Comparison of ENCODE assay signal across 22 cellular contexts in the genomic region with DNA sequence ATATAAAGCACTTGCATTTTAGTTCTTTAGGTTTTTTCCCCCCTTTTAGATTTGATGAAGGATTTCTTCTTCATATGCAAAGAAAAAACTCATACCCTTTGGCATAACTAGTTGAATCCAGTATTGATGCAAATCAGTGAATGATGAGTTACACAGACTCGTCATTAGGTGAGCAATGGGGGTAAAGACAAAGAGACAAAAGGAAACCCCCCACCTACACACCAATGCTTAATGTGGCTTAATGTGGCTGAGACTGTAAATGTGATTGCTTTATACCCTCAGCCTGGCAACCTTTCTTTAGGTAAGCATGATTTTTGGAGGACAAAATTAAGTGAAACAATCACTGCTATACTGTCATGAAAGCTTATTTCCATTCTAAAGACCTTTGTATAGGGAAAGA. TPM values are rescaled to one million over a fixed set of nuclear protein-coding genes. Genes with fewer than 3 reads are reported as not detected.
DNase-seq lines count a peak whose midpoint lies in the region; ATAC-seq and TF ChIP-seq lines count a peak whose summit lies in the region.
"Had no signal": no experiment of that assay in that cellular context is flagged by ENCODE, and none has a peak within 500 bp of the region (broad histone marks: within the 10 kb centered on the region; RNA-seq: fewer than 3 reads in every experiment).

No MANE protein-coding gene starts in this region.

- ATAC-seq in activated CD4-positive, alpha-beta T cell treated with anti-CD3 and anti-CD28 coated beads for 36 hours, result peak; percentile 78
- ATAC-seq in naive thymus-derived CD4-positive, alpha-beta T cell, result peak; percentile 82
- ATAC-seq in lower lobe of right lung, result no peak
- no peak for ATAC-seq in Right ventricle myocardium superior (ENCODE audit: poor library complexity)
- ATAC-seq: A549, body of pancreas, K562 had no signal

- POLR2A ChIA-PET in activated CD4-positive, alpha-beta T cell treated with anti-CD3 and anti-CD28 coated beads for 36 hours (lab: Charles Lee), result interaction anchor here (0.5 kb wide), 1 partner anchor 60 kb away, joined by 4 read pairs; no protein-coding TSS in a partner anchor
- POLR2A ChIA-PET in CD4-positive, alpha-beta memory T cell (lab: Charles Lee; ENCODE audit: partially characterized antibody), result interaction anchor here (0.9 to 3.5 kb wide), 6 partner anchors 10 to 60 kb away, joined by 3 to 15 read pairs (median 4); no protein-coding TSS in a partner anchor
- POLR2A ChIA-PET in naive thymus-derived CD4-positive, alpha-beta T cell (lab: Charles Lee), result interaction anchor here (0.6 to 3.1 kb wide), 6 partner anchors 9 to 71 kb away, joined by 3 to 15 read pairs (median 4); no protein-coding TSS in a partner anchor

- H3K4me3 ChIP-seq in CD4-positive, alpha-beta memory T cell (ENCODE audit: low read length in 2 of 2), result no peak overlapping the region
- no peak overlapping the region for H3K4me3 ChIP-seq in naive thymus-derived CD4-positive, alpha-beta T cell (ENCODE audit: low read length)
- no peak overlapping the region for H3K4me3 ChIP-seq in lower lobe of right lung
- H3K4me3 ChIP-seq: A549; BLaER1 treated with 17β-estradiol and CSF1 and Interleukin-3, amounts not matched to agents 10 nM and 100 nM; body of pancreas; coronary artery; K562; thyroid gland had no signal

- H3K27ac ChIP-seq in CD4-positive, alpha-beta memory T cell (ENCODE audit: low read depth, low read length), result peak overlapping the region; percentile 49
- H3K27ac ChIP-seq in naive thymus-derived CD4-positive, alpha-beta T cell (ENCODE audit: low read depth, low read length), result peak overlapping the region; percentile 71
- H3K27ac ChIP-seq in lower lobe of right lung, result no peak overlapping the region
- H3K27ac ChIP-seq: A549; BLaER1 treated with 17β-estradiol and CSF1 and Interleukin-3, amounts not matched to agents 10 nM and 100 nM; body of pancreas; coronary artery; parathyroid adenoma; thyroid gland had no signal

- CTCF ChIA-PET in activated CD4-positive, alpha-beta T cell treated with anti-CD3 and anti-CD28 coated beads for 36 hours (lab: Charles Lee), result interaction anchor here (1.9 kb wide), 1 partner anchor 10 kb away, joined by 6 read pairs; no protein-coding TSS in a partner anchor
- CTCF ChIA-PET in CD4-positive, alpha-beta memory T cell (lab: Charles Lee; ENCODE audit: partially characterized antibody), result interaction anchor here (1.3 kb wide), 1 partner anchor 34 kb away, joined by 4 read pairs; no protein-coding TSS in a partner anchor
- CTCF ChIA-PET in naive thymus-derived CD4-positive, alpha-beta T cell (lab: Charles Lee), result no interaction called here

- H3K36me3 Mint-ChIP-seq in activated CD4-positive, alpha-beta T cell treated with anti-CD3 and anti-CD28 coated beads for 36 hours (ENCODE audit: low read depth), result peaks cover 29% of the 10 kb centered on the region
- H3K36me3 Mint-ChIP-seq in CD4-positive, alpha-beta memory T cell, result peaks cover 3 to 20% of the 10 kb centered on the region in 2 donors
- peaks cover 14% of the 10 kb centered on the region for H3K36me3 Mint-ChIP-seq in activated T-helper 1 cell treated with anti-CD3 and anti-CD28 coated beads, Interleukin-12 subunit alpha, Interleukin-12 subunit beta, Interleukin-2, Interleukin-4 antibody, amounts not matched to agents 30 ng/mL and 10 ng/mL and 1 ng/mL, durations not matched to agents 14 hours and 24 hours and 36 hours (ENCODE audit: low read depth)
- peaks cover 4 to 22% (median 10%) of the 10 kb centered on the region in 5 donors for H3K36me3 Mint-ChIP-seq in naive thymus-derived CD4-positive, alpha-beta T cell

- DNase-seq in activated CD4-positive, alpha-beta T cell treated with anti-CD3 and anti-CD28 coated beads for 36 hours, result peak; percentile 64
- DNase-seq in activated CD4-positive, alpha-beta T cell treated with anti-CD3 and anti-CD28 coated beads, Interleukin-2, amount 50 U/mL, for 1 hour, result no peak
- DNase-seq in CD4-positive, alpha-beta memory T cell, result peak in 2 of 5 donors; percentile 50 to 68
- DNase-seq in activated T-helper 1 cell treated with anti-CD3 and anti-CD28 coated beads, Interleukin-12 subunit alpha, Interleukin-12 subunit beta, Interleukin-2, Interleukin-4 antibody, amounts not matched to agents 30 ng/mL and 10 ng/mL and 1 ng/mL, durations not matched to agents 14 hours and 24 hours and 36 hours (ENCODE audit: low spot score), result no peak
- peak in 5 of 9 donors; percentile 14 to 67 (median 54) for DNase-seq in naive thymus-derived CD4-positive, alpha-beta T cell
- DNase-seq in lower lobe of right lung (no peak), DMS 273 treated with DMSO at 0.1 percent for 48 hours (lab: John Stamatoyannopoulos, UW) (no peak), Right ventricle myocardium superior (no peak)
- DNase-seq: body of pancreas; MV-4-11; NCI-H2029; NCI-H446; stimulated activated CD8-positive, alpha-beta memory T cell treated with anti-CD3 and anti-CD28 coated beads, Interleukin-4, amount 100 ng/mL, for 48 hours; thyroid gland had no signal

- no peaks in the 10 kb centered on the region for H3K9me3 ChIP-seq in CD4-positive, alpha-beta memory T cell (ENCODE audit: control insufficient read depth in 1 of 2, low read length in 2 of 2)
- H3K9me3 ChIP-seq in naive thymus-derived CD4-positive, alpha-beta T cell (ENCODE audit: control insufficient read depth in 2 of 3, low read length in 3 of 3), result no peaks in the 10 kb centered on the region
- no peaks in the 10 kb centered on the region for H3K9me3 ChIP-seq in lower lobe of right lung
- H3K9me3 ChIP-seq: A549, body of pancreas, thyroid gland had no signal

- no peaks in the 10 kb centered on the region for H3K27me3 Mint-ChIP-seq in activated CD4-positive, alpha-beta T cell treated with anti-CD3 and anti-CD28 coated beads for 36 hours
- H3K27me3 Mint-ChIP-seq in CD4-positive, alpha-beta memory T cell, result no peaks in the 10 kb centered on the region
- no peaks in the 10 kb centered on the region for H3K27me3 Mint-ChIP-seq in activated T-helper 1 cell treated with anti-CD3 and anti-CD28 coated beads, Interleukin-12 subunit alpha, Interleukin-12 subunit beta, Interleukin-2, Interleukin-4 antibody, amounts not matched to agents 30 ng/mL and 10 ng/mL and 1 ng/mL, durations not matched to agents 14 hours and 24 hours and 36 hours (ENCODE audit: insufficient read depth)
- no peaks in the 10 kb centered on the region for H3K27me3 Mint-ChIP-seq in naive thymus-derived CD4-positive, alpha-beta T cell

- no peak for TF ChIP-seq CTCF in lower lobe of right lung (IDR thresholded peaks at IDR 0.05)

- no peaks in the 10 kb centered on the region for H3K9me3 Mint-ChIP-seq in activated CD4-positive, alpha-beta T cell treated with anti-CD3 and anti-CD28 coated beads for 36 hours (ENCODE audit: low read depth)
- no peaks in the 10 kb centered on the region for H3K9me3 Mint-ChIP-seq in CD4-positive, alpha-beta memory T cell
- H3K9me3 Mint-ChIP-seq in activated T-helper 1 cell treated with anti-CD3 and anti-CD28 coated beads, Interleukin-12 subunit alpha, Interleukin-12 subunit beta, Interleukin-2, Interleukin-4 antibody, amounts not matched to agents 30 ng/mL and 10 ng/mL and 1 ng/mL, durations not matched to agents 14 hours and 24 hours and 36 hours, result no peaks in the 10 kb centered on the region
- H3K9me3 Mint-ChIP-seq in naive thymus-derived CD4-positive, alpha-beta T cell, result no peaks in the 10 kb centered on the region

- peaks cover 7% of the 10 kb centered on the region for H3K36me3 ChIP-seq in CD4-positive, alpha-beta memory T cell (ENCODE audit: insufficient read depth, low read length)
- H3K36me3 ChIP-seq in naive thymus-derived CD4-positive, alpha-beta T cell (ENCODE audit: control insufficient read depth in 2 of 3, insufficient read depth in 3 of 3, low read length in 3 of 3), result peaks cover 3 to 8% (median 6%) of the 10 kb centered on the region in 3 experiments
- peaks cover 32% of the 10 kb centered on the region for H3K36me3 ChIP-seq in lower lobe of right lung
- H3K36me3 ChIP-seq: thyroid gland had no signal

- no peaks in the 10 kb centered on the region for H3K27me3 ChIP-seq in CD4-positive, alpha-beta memory T cell (ENCODE audit: insufficient read depth, low read length)
- no peaks in the 10 kb centered on the region for H3K27me3 ChIP-seq in naive thymus-derived CD4-positive, alpha-beta T cell (ENCODE audit: control insufficient read depth in 2 of 2, insufficient read depth in 2 of 2, low read length in 2 of 2)
- H3K27me3 ChIP-seq in lower lobe of right lung (ENCODE audit: low read depth), result no peaks in the 10 kb centered on the region
- H3K27me3 ChIP-seq: body of pancreas, thyroid gland had no signal

- H3K4me1 ChIP-seq in CD4-positive, alpha-beta memory T cell (ENCODE audit: insufficient read depth, low read length), result peaks cover 76% of the 10 kb centered on the region
- peaks cover 52 to 75% of the 10 kb centered on the region in 2 donors for H3K4me1 ChIP-seq in naive thymus-derived CD4-positive, alpha-beta T cell (ENCODE audit: control insufficient read depth in 2 of 2, insufficient read depth in 2 of 2, low read length in 2 of 2)
- H3K4me1 ChIP-seq in lower lobe of right lung, result no peaks in the 10 kb centered on the region
- H3K4me1 ChIP-seq: A549, body of pancreas, parathyroid adenoma, thyroid gland had no signal

- peak overlapping the region; percentile 92 for H3K27ac Mint-ChIP-seq in activated CD4-positive, alpha-beta T cell treated with anti-CD3 and anti-CD28 coated beads for 36 hours
- peak overlapping the region; percentile 48 to 99 (median 86) for H3K27ac Mint-ChIP-seq in CD4-positive, alpha-beta memory T cell
- H3K27ac Mint-ChIP-seq in activated T-helper 1 cell treated with anti-CD3 and anti-CD28 coated beads, Interleukin-12 subunit alpha, Interleukin-12 subunit beta, Interleukin-2, Interleukin-4 antibody, amounts not matched to agents 30 ng/mL and 10 ng/mL and 1 ng/mL, durations not matched to agents 14 hours and 24 hours and 36 hours, result peak overlapping the region; percentile 90
- peak overlapping the region; percentile 33 to 97 (median 91) for H3K27ac Mint-ChIP-seq in naive thymus-derived CD4-positive, alpha-beta T cell

- H3K4me3 Mint-ChIP-seq in activated CD4-positive, alpha-beta T cell treated with anti-CD3 and anti-CD28 coated beads for 36 hours, result peak overlapping the region; percentile 35
- peak overlapping the region in 2 of 8 donors; percentile 33 to 81 for H3K4me3 Mint-ChIP-seq in CD4-positive, alpha-beta memory T cell
- peak overlapping the region; percentile 39 for H3K4me3 Mint-ChIP-seq in activated T-helper 1 cell treated with anti-CD3 and anti-CD28 coated beads, Interleukin-12 subunit alpha, Interleukin-12 subunit beta, Interleukin-2, Interleukin-4 antibody, amounts not matched to agents 30 ng/mL and 10 ng/mL and 1 ng/mL, durations not matched to agents 14 hours and 24 hours and 36 hours
- peak overlapping the region in 8 of 10 donors; percentile 23 to 76 (median 58) for H3K4me3 Mint-ChIP-seq in naive thymus-derived CD4-positive, alpha-beta T cell

- intact Hi-C loops in activated CD4-positive, alpha-beta T cell treated with anti-CD3 and anti-CD28 coated beads for 36 hours (cut with DNase I, micrococcal nuclease), result loop anchor here (2.0 kb wide), 3 partner anchors 15 to 103 kb away; no protein-coding TSS in a partner anchor
- intact Hi-C loops in CD4-positive, alpha-beta memory T cell (cut with micrococcal nuclease), result no loop called here
- intact Hi-C loops in activated T-helper 1 cell treated with anti-CD3 and anti-CD28 coated beads, Interleukin-12 subunit alpha, Interleukin-12 subunit beta, Interleukin-2, Interleukin-4 antibody, amounts not matched to agents 30 ng/mL and 10 ng/mL and 1 ng/mL, durations not matched to agents 14 hours and 24 hours and 36 hours (cut with micrococcal nuclease), result no loop called here
- intact Hi-C loops in naive thymus-derived CD4-positive, alpha-beta T cell (cut with micrococcal nuclease), result no loop called here
- intact Hi-C loops in lower lobe of right lung (cut with DNase I), result no loop called here
- intact Hi-C loops in Right ventricle myocardium superior (cut with DNase I), result no loop called here

- peaks cover 51% of the 10 kb centered on the region for H3K4me1 Mint-ChIP-seq in activated CD4-positive, alpha-beta T cell treated with anti-CD3 and anti-CD28 coated beads for 36 hours
- peaks cover 35 to 58% (median 43%) of the 10 kb centered on the region in 4 donors for H3K4me1 Mint-ChIP-seq in CD4-positive, alpha-beta memory T cell
- H3K4me1 Mint-ChIP-seq in activated T-helper 1 cell treated with anti-CD3 and anti-CD28 coated beads, Interleukin-12 subunit alpha, Interleukin-12 subunit beta, Interleukin-2, Interleukin-4 antibody, amounts not matched to agents 30 ng/mL and 10 ng/mL and 1 ng/mL, durations not matched to agents 14 hours and 24 hours and 36 hours (ENCODE audit: low read depth), result peaks cover 47% of the 10 kb centered on the region
- H3K4me1 Mint-ChIP-seq in naive thymus-derived CD4-positive, alpha-beta T cell, result peaks cover 15 to 63% (median 54%) of the 10 kb centered on the region in 7 donors

RNA-seq across cellular contexts. Expression of a gene that starts 39.5 kb away (rescaled TPM):
- 100 to 1,000 TPM; 123 to 146 TPM for total RNA-seq in activated CD4-positive, alpha-beta T cell treated with anti-CD3 and anti-CD28 coated beads for 36 hours
- 10 to 100 TPM; 68.4 to 75.0 TPM for total RNA-seq in CD4-positive, alpha-beta memory T cell
- polyA plus RNA-seq in CD4-positive, alpha-beta memory T cell, result 100 to 1,000 TPM; 109 to 137 TPM
- total RNA-seq in activated T-helper 1 cell treated with anti-CD3 and anti-CD28 coated beads, Interleukin-12 subunit alpha, Interleukin-12 subunit beta, Interleukin-2, Interleukin-4 antibody, amounts not matched to agents 30 ng/mL and 10 ng/mL and 1 ng/mL, durations not matched to agents 14 hours and 24 hours and 36 hours, result 261 and 272 TPM in 2 replicates
- total RNA-seq in naive thymus-derived CD4-positive, alpha-beta T cell, result 100 to 1,000 TPM in 1 of 5 experiments, 10 to 100 TPM in 4; 25.2 to 173 (median 56.8) TPM
- 100 to 1,000 TPM in 1 of 2 donors, 10 to 100 TPM in 1; 72.1 to 127 TPM for polyA plus RNA-seq in naive thymus-derived CD4-positive, alpha-beta T cell
- total RNA-seq in lower lobe of right lung (1.3 TPM), Right ventricle myocardium superior (not detected)
- total RNA-seq: body of pancreas, fibroblast of villous mesenchyme, lung microvascular endothelial cell, RPMI7951, thyroid gland had no signal
- polyA plus RNA-seq: A549, K562 had no signal

Comparison
In these comparisons a context has a peak if more than half of its experiments do, and no peak if none do; other contexts are left out.
1. DNase-seq: peak in activated CD4-positive, alpha-beta T cell treated with anti-CD3 and anti-CD28 coated beads for 36 hours (single experiment) and naive thymus-derived CD4-positive, alpha-beta T cell (5 of 9); none in activated CD4-positive, alpha-beta T cell treated with anti-CD3 and anti-CD28 coated beads, Interleukin-2, amount 50 U/mL, for 1 hour (single experiment), activated T-helper 1 cell treated with anti-CD3 and anti-CD28 coated beads, Interleukin-12 subunit alpha, Interleukin-12 subunit beta, Interleukin-2, Interleukin-4 antibody, amounts not matched to agents 30 ng/mL and 10 ng/mL and 1 ng/mL, durations not matched to agents 14 hours and 24 hours and 36 hours (single experiment), lower lobe of right lung (single experiment), DMS 273 treated with DMSO at 0.1 percent for 48 hours (single experiment) and Right ventricle myocardium superior (single experiment).
2. ATAC-seq: peak in activated CD4-positive, alpha-beta T cell treated with anti-CD3 and anti-CD28 coated beads for 36 hours (single experiment) and naive thymus-derived CD4-positive, alpha-beta T cell (single experiment); none in lower lobe of right lung (0 of 2) and Right ventricle myocardium superior (single experiment).
3. RNA of a gene that starts 39.5 kb away (total RNA-seq): 261 to 272 TPM in activated T-helper 1 cell treated with anti-CD3 and anti-CD28 coated beads, Interleukin-12 subunit alpha, Interleukin-12 subunit beta, Interleukin-2, Interleukin-4 antibody, amounts not matched to agents 30 ng/mL and 10 ng/mL and 1 ng/mL, durations not matched to agents 14 hours and 24 hours and 36 hours, 123 to 146 TPM in activated CD4-positive, alpha-beta T cell treated with anti-CD3 and anti-CD28 coated beads for 36 hours, 68.4 to 75.0 TPM in CD4-positive, alpha-beta memory T cell and 25.2 to 173 TPM in naive thymus-derived CD4-positive, alpha-beta T cell; 1.3 TPM in lower lobe of right lung (single experiment) and not detected in Right ventricle myocardium superior (single experiment); every median in the first group is over 10 times any median in the second.
4. intact Hi-C loops: an anchor here in activated CD4-positive, alpha-beta T cell treated with anti-CD3 and anti-CD28 coated beads for 36 hours (2.0 kb wide); none called in CD4-positive, alpha-beta memory T cell, activated T-helper 1 cell treated with anti-CD3 and anti-CD28 coated beads, Interleukin-12 subunit alpha, Interleukin-12 subunit beta, Interleukin-2, Interleukin-4 antibody, amounts not matched to agents 30 ng/mL and 10 ng/mL and 1 ng/mL, durations not matched to agents 14 hours and 24 hours and 36 hours, naive thymus-derived CD4-positive, alpha-beta T cell, lower lobe of right lung and Right ventricle myocardium superior.
5. Peak in every context shown above with its lines, with median percentiles within 50 percentile points of each other: H3K27ac Mint-ChIP-seq.